ENCODE assay signal across 25 cellular contexts in the genomic region with DNA sequence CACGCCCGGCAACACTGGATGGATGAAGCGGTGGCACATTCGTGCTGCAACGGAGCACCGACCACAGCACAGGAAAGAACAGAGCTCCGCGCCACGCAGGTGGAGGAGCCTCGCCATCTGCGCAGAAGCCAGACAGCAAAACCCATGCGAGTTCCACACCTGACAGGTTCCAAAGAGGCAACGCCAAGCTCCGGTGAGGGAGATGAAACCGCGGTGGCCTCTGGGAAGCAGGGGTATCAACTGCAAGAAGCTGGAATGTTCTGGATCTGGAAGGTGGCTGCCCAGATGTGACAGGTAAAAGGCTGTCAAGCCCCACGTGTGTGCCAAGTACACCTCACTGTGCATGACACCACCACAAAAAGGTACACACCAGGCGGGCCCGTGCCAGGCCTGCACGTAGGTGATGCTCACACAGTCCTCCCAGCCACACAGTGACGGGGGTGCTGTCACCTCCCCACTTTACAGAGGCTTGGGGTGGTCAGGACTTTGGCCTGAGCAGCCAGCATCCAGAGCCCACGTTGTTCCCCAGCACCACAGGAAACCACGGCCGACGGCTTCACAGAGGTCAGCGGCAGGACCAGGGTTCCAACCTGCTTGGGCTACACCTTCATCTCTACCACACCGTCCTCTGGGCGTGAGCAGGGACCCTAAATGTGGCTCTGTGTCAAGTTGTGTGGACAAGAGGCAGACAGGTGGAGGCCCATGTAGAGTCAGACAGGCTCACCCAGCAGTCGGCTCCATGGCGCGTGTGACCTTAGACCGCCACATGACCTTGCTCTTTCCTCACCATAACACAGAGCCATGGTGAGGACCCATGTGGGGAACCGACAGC. TPM values are rescaled to one million over a fixed set of nuclear protein-coding genes. Genes with fewer than 3 reads are reported as not detected.
"Had no signal": no experiment of that assay in that cellular context is flagged by ENCODE, and none has a peak within 500 bp of the region (broad histone marks: within the 10 kb centered on the region; RNA-seq: fewer than 3 reads in every experiment).

No MANE protein-coding gene starts in this region.

- H3K4me1 ChIP-seq: pancreas had no signal

- H3K9me3 ChIP-seq: heart right ventricle, left lung, pancreas, psoas muscle, testis, vagina had no signal

- H3K36me3 ChIP-seq: heart right ventricle, left lung, pancreas, vagina had no signal

- H3K9me3 Mint-ChIP-seq: activated CD4-positive, alpha-beta memory T cell treated with anti-CD3 and anti-CD28 coated beads, Interleukin-2, amount 10 ng/mL, durations not matched to agents 7 days and 5 days; activated CD4-positive, alpha-beta T cell treated with anti-CD3 and anti-CD28 coated beads, Interleukin-2, amount 10 ng/mL, durations not matched to agents 24 days and 14 days; activated naive CD8-positive, alpha-beta T cell treated with anti-CD3 and anti-CD28 coated beads, Interleukin-2, amount 50 U/mL, for 24 hours; activated T-cell treated with anti-CD3 and anti-CD28 coated beads, Interleukin-2, amount 50 U/mL, for 4 hours; activated T-helper 17 cell treated with anti-CD3 and anti-CD28 coated beads, Interleukin-2, amount 50 U/mL, for 72 hours; dendritic cell treated with granulocyte-macrophage colony-stimulating factor and Interleukin-4, amounts not matched to agents 40 ng/mL and 50 ng/mL, for 4 days; endodermal cell; nephron progenitor cell had no signal

- H3K4me3 Mint-ChIP-seq: activated CD4-positive, alpha-beta memory T cell treated with anti-CD3 and anti-CD28 coated beads, Interleukin-2, amount 10 ng/mL, durations not matched to agents 7 days and 5 days; activated CD4-positive, alpha-beta T cell treated with anti-CD3 and anti-CD28 coated beads, Interleukin-2, amount 10 ng/mL, durations not matched to agents 24 days and 14 days; activated naive CD8-positive, alpha-beta T cell treated with anti-CD3 and anti-CD28 coated beads, Interleukin-2, amount 50 U/mL, for 24 hours; activated T-cell treated with anti-CD3 and anti-CD28 coated beads, Interleukin-2, amount 50 U/mL, for 4 hours; activated T-helper 17 cell treated with anti-CD3 and anti-CD28 coated beads, Interleukin-2, amount 50 U/mL, for 72 hours; dendritic cell treated with granulocyte-macrophage colony-stimulating factor and Interleukin-4, amounts not matched to agents 40 ng/mL and 50 ng/mL, for 4 days; endodermal cell; nephron progenitor cell had no signal

- H3K27ac Mint-ChIP-seq: activated CD4-positive, alpha-beta memory T cell treated with anti-CD3 and anti-CD28 coated beads, Interleukin-2, amount 10 ng/mL, durations not matched to agents 7 days and 5 days; activated CD4-positive, alpha-beta T cell treated with anti-CD3 and anti-CD28 coated beads, Interleukin-2, amount 10 ng/mL, durations not matched to agents 24 days and 14 days; activated naive CD8-positive, alpha-beta T cell treated with anti-CD3 and anti-CD28 coated beads, Interleukin-2, amount 50 U/mL, for 24 hours; activated T-helper 17 cell treated with anti-CD3 and anti-CD28 coated beads, Interleukin-2, amount 50 U/mL, for 72 hours; dendritic cell treated with granulocyte-macrophage colony-stimulating factor and Interleukin-4, amounts not matched to agents 40 ng/mL and 50 ng/mL, for 4 days had no signal

- H3K27me3 ChIP-seq: pancreas, testis, vagina had no signal

- H3K27ac ChIP-seq: left lung, pancreas, psoas muscle, testis, vagina had no signal

- H3K4me3 ChIP-seq: heart right ventricle, left lung, pancreas, psoas muscle, testis, vagina had no signal

- DNase-seq: activated CD4-positive, alpha-beta memory T cell treated with anti-CD3 and anti-CD28 coated beads, Interleukin-2, amount 10 ng/mL, durations not matched to agents 7 days and 5 days; activated CD4-positive, alpha-beta T cell treated with anti-CD3 and anti-CD28 coated beads, Interleukin-2, amount 10 ng/mL, durations not matched to agents 24 days and 14 days; activated CD4-positive, CD25-positive, alpha-beta regulatory T cell treated with anti-CD3 and anti-CD28 coated beads, Interleukin-2, amount 50 U/mL, for 72 hours; activated gamma-delta T cell treated with Interleukin-2 at 50 U/mL for 16 hours; activated naive CD4-positive, alpha-beta T cell treated with anti-CD3 and anti-CD28 coated beads, Interleukin-2, amount 50 U/mL, for 16 hours; activated naive CD8-positive, alpha-beta T cell treated with anti-CD3 and anti-CD28 coated beads, Interleukin-2, amount 50 U/mL, for 24 hours; activated T-cell treated with anti-CD3 and anti-CD28 coated beads, Interleukin-2, amount 50 U/mL, for 4 hours; amygdala; caudate nucleus; endodermal cell; foreskin fibroblast; heart right ventricle; left lung; nephron progenitor cell; stimulated activated naive CD8-positive, alpha-beta T cell treated with anti-CD3 and anti-CD28 coated beads, Interleukin-15, Interleukin-2, amounts not matched to agents 100 U/mL and 50 U/mL, for 24 hours; T-helper 2 cell; testis; trophoblast cell had no signal

- H3K4me1 Mint-ChIP-seq: activated CD4-positive, alpha-beta memory T cell treated with anti-CD3 and anti-CD28 coated beads, Interleukin-2, amount 10 ng/mL, durations not matched to agents 7 days and 5 days; activated CD4-positive, alpha-beta T cell treated with anti-CD3 and anti-CD28 coated beads, Interleukin-2, amount 10 ng/mL, durations not matched to agents 24 days and 14 days; activated naive CD8-positive, alpha-beta T cell treated with anti-CD3 and anti-CD28 coated beads, Interleukin-2, amount 50 U/mL, for 24 hours; activated T-helper 17 cell treated with anti-CD3 and anti-CD28 coated beads, Interleukin-2, amount 50 U/mL, for 72 hours; endodermal cell had no signal

RNA-seq across cellular contexts. Expression of gene SULT4A1, which starts 30.5 kb away (rescaled TPM):
- total RNA-seq: activated CD4-positive, alpha-beta memory T cell treated with anti-CD3 and anti-CD28 coated beads, Interleukin-2, amount 10 ng/mL, durations not matched to agents 7 days and 5 days; activated CD4-positive, alpha-beta T cell treated with anti-CD3 and anti-CD28 coated beads, Interleukin-2, amount 10 ng/mL, durations not matched to agents 24 days and 14 days; activated T-cell treated with anti-CD3 and anti-CD28 coated beads, Interleukin-2, amount 50 U/mL, for 4 hours; esophagus mucosa; left lung; lung microvascular endothelial cell; psoas muscle had no signal
